ENCODE assay signal across 9 cellular contexts in genomic region chr2:37809525-37809924, GRCh38.
DNase-seq lines count a peak whose midpoint lies in the region; ATAC-seq and TF ChIP-seq lines count a peak whose summit lies in the region.
"Had no signal": no experiment of that assay in that cellular context is flagged by ENCODE, and none has a peak within 500 bp of the region (broad histone marks: within the 10 kb centered on the region; RNA-seq: fewer than 3 reads in every experiment).

No MANE protein-coding gene starts in this region.

- peaks cover 0 to 8% (median 4%) of the 10 kb centered on the region in 4 donors for H3K4me1 Mint-ChIP-seq in naive thymus-derived CD8-positive, alpha-beta T cell

- peaks cover 0 to 23% (median 16%) of the 10 kb centered on the region in 3 donors for H3K36me3 Mint-ChIP-seq in naive thymus-derived CD8-positive, alpha-beta T cell
- H3K36me3 Mint-ChIP-seq: T-cell had no signal

- H3K27me3 ChIP-seq in kidney epithelial cell (ENCODE audit: control insufficient read depth, insufficient read depth, low read length) = no peaks in the 10 kb centered on the region

- TF ChIP-seq CTCF in astrocyte of the spinal cord (IDR thresholded peaks at IDR 0.05; ENCODE audit: low read depth, low read length) (peak; percentile 61), kidney epithelial cell (IDR thresholded peaks at IDR 0.05; ENCODE audit: insufficient read depth, low read length, poor library complexity, severe bottlenecking) (peak; percentile 50)

- POLR2A ChIA-PET in naive thymus-derived CD8-positive, alpha-beta T cell (lab: Charles Lee) = no interaction called here

- H3K27me3 Mint-ChIP-seq in naive thymus-derived CD8-positive, alpha-beta T cell = no peaks in the 10 kb centered on the region
- H3K27me3 Mint-ChIP-seq: T-cell had no signal

- no peak overlapping the region for H3K4me3 ChIP-seq in astrocyte of the spinal cord (ENCODE audit: low read depth, low read length)
- H3K4me3 ChIP-seq in kidney epithelial cell (ENCODE audit: low read depth, low read length) = no peak overlapping the region

- no peaks in the 10 kb centered on the region for H3K36me3 ChIP-seq in kidney epithelial cell (ENCODE audit: control insufficient read depth, insufficient read depth, low read length)

- DNase-seq in AG08395 (ENCODE audit: low spot score) (peak; percentile 39), HT-29 (ENCODE audit: low spot score) (peak; percentile 68), astrocyte of the spinal cord (ENCODE audit: low read depth, low spot score) (peak; percentile 77), kidney epithelial cell (ENCODE audit: low read depth) (no peak), SKM-1 (lab: John Stamatoyannopoulos, UW; ENCODE audit: unreplicated experiment) (no peak), cerebellum (ENCODE audit: low spot score) (no peak), NCI-H1436 treated with DMSO at 0.1 percent for 48 hours (lab: John Stamatoyannopoulos, UW) (no peak)
- DNase-seq in naive thymus-derived CD8-positive, alpha-beta T cell = no peak

- ATAC-seq in naive thymus-derived CD8-positive, alpha-beta T cell = no peak
- ATAC-seq: T-cell had no signal

- in situ Hi-C loops in astrocyte of the spinal cord (cut with HindIII; ENCODE audit: low sequenced_read_pairs) = no loop called here

- peaks cover 0 to 21% (median 4%) of the 10 kb centered on the region in 9 donors for H3K9me3 Mint-ChIP-seq in naive thymus-derived CD8-positive, alpha-beta T cell

- H3K4me3 Mint-ChIP-seq in naive thymus-derived CD8-positive, alpha-beta T cell = no peak overlapping the region
- H3K4me3 Mint-ChIP-seq: T-cell had no signal

- no peak overlapping the region for H3K27ac Mint-ChIP-seq in naive thymus-derived CD8-positive, alpha-beta T cell
- H3K27ac Mint-ChIP-seq: T-cell had no signal

Comparison
In these comparisons a context has a peak if more than half of its experiments do, and no peak if none do; other contexts are left out.
1. DNase-seq: peak in AG08395 (single experiment), HT-29 (single experiment) and astrocyte of the spinal cord (single experiment); none in kidney epithelial cell (single experiment), SKM-1 (single experiment), cerebellum (single experiment), naive thymus-derived CD8-positive, alpha-beta T cell (0 of 10) and NCI-H1436 treated with DMSO at 0.1 percent for 48 hours (single experiment).